In the genomic region with DNA sequence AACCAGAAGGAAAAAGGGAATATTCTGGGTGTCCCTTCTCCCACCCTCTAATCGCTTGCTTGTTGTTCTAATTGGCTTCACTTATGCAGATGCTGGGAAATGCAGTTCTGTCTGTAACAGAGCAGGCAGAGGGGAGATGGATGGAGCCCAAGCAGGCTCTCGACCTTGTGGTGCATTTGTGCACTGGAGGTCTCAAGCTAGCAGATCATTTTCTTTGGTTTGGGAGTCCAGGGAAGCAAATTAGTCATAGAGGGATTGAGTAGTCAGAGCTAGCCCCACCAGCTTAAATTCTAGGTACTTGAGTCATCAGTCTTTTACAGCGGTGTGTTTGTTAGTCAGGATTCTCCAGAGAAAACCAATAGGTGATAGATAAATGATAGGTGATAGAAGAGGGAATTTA, we compare ENCODE assay signal across 1 cellular context.
A peak's percentile ranks its signal among the peaks of the same experiment; 100 is the strongest.
TF ChIP-seq lines count a peak whose summit lies in the region.

No MANE protein-coding gene starts in this region.

TF ChIP-seq in IMR-90, 13 proteins besides CTCF, POLR2A, EP300 and RAD21:
- TF ChIP-seq CHD1 (IDR thresholded peaks at IDR 0.05; ENCODE audit: low read depth, low read length) = no peak
- TF ChIP-seq BHLHE40 (IDR thresholded peaks at IDR 0.05; ENCODE audit: low read depth, low read length) = peak; percentile 11; the same call in 1 of the 2 replicates
- peak; percentile 91 for TF ChIP-seq FOS (IDR thresholded peaks at IDR 0.05; ENCODE audit: low read depth, low read length)
- no peak for TF ChIP-seq CEBPB (IDR thresholded peaks at IDR 0.05; ENCODE audit: low read depth, low read length)
- peak; percentile 78 for TF ChIP-seq MAZ (IDR thresholded peaks at IDR 0.05; ENCODE audit: borderline replicate concordance, low read depth, low read length)
- TF ChIP-seq SMC3 (IDR thresholded peaks at IDR 0.05; ENCODE audit: low read depth, low read length) = no peak
